In the genomic region with DNA sequence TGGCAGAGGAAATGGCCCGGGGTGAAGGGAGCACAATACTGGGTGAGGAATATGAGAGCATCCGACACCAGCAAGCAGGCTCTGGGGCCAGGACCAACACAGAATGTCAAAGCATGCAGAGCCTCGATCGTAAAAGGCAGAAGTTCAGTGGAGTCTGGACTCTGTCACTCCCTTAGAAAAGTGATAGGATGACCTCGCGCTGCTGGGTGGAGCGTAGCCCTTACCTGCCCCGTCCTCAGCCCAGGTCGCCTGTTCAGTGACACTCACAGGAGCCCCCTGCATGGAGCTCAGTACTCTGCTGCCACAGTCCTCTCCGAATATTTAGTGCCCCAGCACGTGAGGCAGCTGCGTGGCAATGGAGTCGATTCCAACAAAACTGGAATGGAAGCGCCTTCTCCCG, we compare ENCODE assay signal across 7 cellular contexts.
"Had no signal": no experiment of that assay in that cellular context is flagged by ENCODE, and none has a peak within 500 bp of the region (broad histone marks: within the 10 kb centered on the region; RNA-seq: fewer than 3 reads in every experiment).

No MANE protein-coding gene starts in this region.

- H3K36me3 Mint-ChIP-seq: IgD-negative memory B cell had no signal

- H3K4me3 Mint-ChIP-seq: H9, IgD-negative memory B cell had no signal

- H3K4me1 Mint-ChIP-seq: IgD-negative memory B cell had no signal

- H3K27ac Mint-ChIP-seq: H9 had no signal

- ATAC-seq: HepG2 had no signal

- H3K9ac ChIP-seq: GM23248 had no signal

- H2AFZ ChIP-seq: GM23248 had no signal

- H3K27me3 Mint-ChIP-seq: IgD-negative memory B cell had no signal

- H3K27ac ChIP-seq: GM23248, HL-60 had no signal

- DNase-seq: GM23248, GOT3, H9, HCEC 1CT had no signal

- H3K9me3 Mint-ChIP-seq: H9 had no signal

- H3K4me3 ChIP-seq: GM23248 had no signal
